Comparison of ENCODE assay signal across 20 cellular contexts in genomic region chr12:24036438-24037204, GRCh38.
DNase-seq lines count a peak whose midpoint lies in the region; ATAC-seq, FAIRE-seq and TF ChIP-seq lines count a peak whose summit lies in the region.
"Had no signal": no experiment of that assay in that cellular context is flagged by ENCODE, and none has a peak within 500 bp of the region (broad histone marks: within the 10 kb centered on the region; RNA-seq: fewer than 3 reads in every experiment).

No MANE protein-coding gene starts in this region.

- intact Hi-C loops in HepG2 (cut with micrococcal nuclease; ENCODE audit: unreplicated experiment), result no loop called here
- intact Hi-C loops in activated naive CD4-positive, alpha-beta T cell treated with anti-CD3 and anti-CD28 coated beads for 36 hours (cut with micrococcal nuclease), result no loop called here

- peak in 1 of 2 experiments; percentile 42; a peak in 1 of 4 replicates for TF ChIP-seq POLR2A in HepG2 (IDR thresholded peaks at IDR 0.05; ENCODE audit: insufficient read depth in 1 of 2, low read depth in 2 of 2, low read length in 2 of 2)

- no peak overlapping the region for H3K23ac ChIP-seq in mesendoderm (ENCODE audit: low read length)

- H2AFZ ChIP-seq in HepG2 (ENCODE audit: low read length), result no peak overlapping the region
- H2AFZ ChIP-seq: GM23248 had no signal

- H3K4me3 Mint-ChIP-seq in activated naive CD4-positive, alpha-beta T cell treated with anti-CD3 and anti-CD28 coated beads for 36 hours, result no peak overlapping the region
- H3K4me3 Mint-ChIP-seq: CD4-positive, alpha-beta memory T cell; HFFc6 had no signal

- no peak overlapping the region for H2BK15ac ChIP-seq in mesendoderm (replicated peaks; ENCODE audit: low read depth)

- ATAC-seq in HepG2 (no peak), GM18502 (IDR thresholded peaks at IDR 0.05; ENCODE audit: poor library complexity, unreplicated experiment) (no peak)

- no peaks in the 10 kb centered on the region for H3K4me1 Mint-ChIP-seq in activated naive CD4-positive, alpha-beta T cell treated with anti-CD3 and anti-CD28 coated beads for 36 hours (ENCODE audit: low read depth)
- H3K4me1 Mint-ChIP-seq: CD4-positive, alpha-beta memory T cell had no signal

- TF ChIP-seq EP300 in HepG2 (IDR thresholded peaks at IDR 0.05; ENCODE audit: low read depth in 2 of 2, low read length in 2 of 2) (no peak), HepG2 (CRISPR knock-in tag; IDR thresholded peaks at IDR 0.05; ENCODE audit: borderline replicate concordance) (no peak)

- BruUV-seq in HepG2 (replicated peaks; lab: Mats Ljungman, UMichigan), result no TSS peak

- no peak for TF ChIP-seq RAD21 in HepG2 (CRISPR knock-in tag; IDR thresholded peaks at IDR 0.05)

- peak; percentile 13 for FAIRE-seq in HTR-8/SVneo (lab: Jason Lieb, UNC)
- peak; percentile 67 for FAIRE-seq in HepG2 (lab: Jason Lieb, UNC)
- FAIRE-seq: GM12891, H1 had no signal

- no peaks in the 10 kb centered on the region for H3K27me3 ChIP-seq in HepG2 (ENCODE audit: control insufficient read depth in 1 of 2, insufficient read depth in 2 of 2, low read length in 2 of 2)
- no peaks in the 10 kb centered on the region for H3K27me3 ChIP-seq in mesendoderm (ENCODE audit: insufficient read depth, low read length, poor library complexity)

- H3K4me3 ChIP-seq in HepG2 (replicated peaks in 1 of 3; ENCODE audit: insufficient read depth in 1 of 3, low read depth in 2 of 3, low read length in 3 of 3) (peak overlapping the region; percentile 62 to 67 (median 65)), mesendoderm (ENCODE audit: low read length) (no peak overlapping the region)
- H3K4me3 ChIP-seq: GM23248 had no signal

- H3K36me3 Mint-ChIP-seq in activated naive CD4-positive, alpha-beta T cell treated with anti-CD3 and anti-CD28 coated beads for 36 hours (ENCODE audit: low read depth), result no peaks in the 10 kb centered on the region
- H3K36me3 Mint-ChIP-seq: CD4-positive, alpha-beta memory T cell had no signal

- H3K9ac ChIP-seq in HepG2 (ENCODE audit: insufficient read depth, low read depth, low read length) (peak overlapping the region; percentile 73), mesendoderm (ENCODE audit: low read length) (no peak overlapping the region)
- H3K9ac ChIP-seq: GM23248 had no signal

- no peak for TF ChIP-seq CTCF in HepG2 (CRISPR knock-in tag; IDR thresholded peaks at IDR 0.05)

- H3K36me3 ChIP-seq in HepG2 (replicated peaks in 1 of 2; ENCODE audit: control insufficient read depth in 1 of 2, insufficient read depth in 2 of 2, low read length in 2 of 2) (no peaks in the 10 kb centered on the region), mesendoderm (ENCODE audit: control insufficient read depth, insufficient read depth, low read length) (no peaks in the 10 kb centered on the region)

- no peak overlapping the region for H3K18ac ChIP-seq in mesendoderm (ENCODE audit: low read length)

- H3K4ac ChIP-seq in mesendoderm (ENCODE audit: low read depth, low read length), result no peak overlapping the region

- 16% methylated on average over 3 of the region's 3 CpGs for WGBS in HepG2 (ENCODE audit: low lambda C conversion rate)
- WGBS in mesendoderm (ENCODE audit: extremely low coverage, insufficient coverage, low lambda C conversion rate), result no CpG with 5 or more reads among the region's 3 CpGs

- H3K79me1 ChIP-seq in mesendoderm (ENCODE audit: low read length), result no peaks in the 10 kb centered on the region

- H3K4me1 ChIP-seq in HepG2 (ENCODE audit: insufficient read depth, low read length) (peaks cover 92% of the 10 kb centered on the region), mesendoderm (ENCODE audit: control insufficient read depth, low read depth, low read length) (no peaks in the 10 kb centered on the region)

- POLR2A ChIA-PET in HepG2 (lab: Yijun Ruan, JAX), result interaction anchor here (1.1 to 2.4 kb wide), 2 partner anchors 9 to 33 kb away, joined by 3 to 7 read pairs; no protein-coding TSS in a partner anchor

- H2AK5ac ChIP-seq in mesendoderm (ENCODE audit: low read length), result no peak overlapping the region

- CTCF ChIA-PET in HepG2 (lab: Yijun Ruan, JAX; ENCODE audit: low intra/inter-chr PET ratio, low total read pairs), result no interaction called here
- CTCF ChIA-PET in activated naive CD4-positive, alpha-beta T cell treated with anti-CD3 and anti-CD28 coated beads for 36 hours (lab: Charles Lee), result no interaction called here

- H3K9me3 ChIP-seq in HepG2 (ENCODE audit: low read length), result no peaks in the 10 kb centered on the region

- no peak overlapping the region for H2BK5ac ChIP-seq in mesendoderm (ENCODE audit: low read length)

- no peak overlapping the region for H4K5ac ChIP-seq in mesendoderm (ENCODE audit: low read length)

- no peak overlapping the region for H2BK120ac ChIP-seq in mesendoderm (ENCODE audit: low read depth, low read length)

- in situ Hi-C loops in HepG2 (cut with HindIII; ENCODE audit: extremely low pct_ligation_motif_present, low pct_unique_long_range_greater_than_20kb), result no loop called here

- no peaks in the 10 kb centered on the region for H3K9me3 Mint-ChIP-seq in activated naive CD4-positive, alpha-beta T cell treated with anti-CD3 and anti-CD28 coated beads for 36 hours

- no peaks in the 10 kb centered on the region for H4K20me1 ChIP-seq in HepG2 (ENCODE audit: insufficient read depth, low read length)

- no peak overlapping the region for H4K8ac ChIP-seq in mesendoderm (ENCODE audit: low read depth, low read length)

- H3K79me2 ChIP-seq in HepG2 (ENCODE audit: insufficient read depth, low read length) (peaks cover 63% of the 10 kb centered on the region), mesendoderm (ENCODE audit: control insufficient read depth, insufficient read depth, low read length) (no peaks in the 10 kb centered on the region)

- H3K27me3 Mint-ChIP-seq in activated naive CD4-positive, alpha-beta T cell treated with anti-CD3 and anti-CD28 coated beads for 36 hours (ENCODE audit: low read depth), result no peaks in the 10 kb centered on the region
- H3K27me3 Mint-ChIP-seq: CD4-positive, alpha-beta memory T cell had no signal

- H3K56ac ChIP-seq in mesendoderm (ENCODE audit: low read length), result no peak overlapping the region

- DNase-seq in HTR-8/SVneo (ENCODE audit: insufficient read length, low spot score) (no peak), HepG2 (ENCODE audit: low spot score) (no peak), mesendoderm (peak; percentile 42), retina (no peak), HUDEP-2 (lab: John Stamatoyannopoulos, UW; ENCODE audit: unreplicated experiment in 76 of 76) (no peak)
- DNase-seq in activated naive CD4-positive, alpha-beta T cell treated with anti-CD3 and anti-CD28 coated beads for 36 hours, result no peak
- DNase-seq: C1 segment of cervical spinal cord; Calu3; CD4-positive, alpha-beta memory T cell; COR-L47; DMS53; DMS79 treated with DMSO at 0.1 percent for 48 hours; GF-D8; GM23248; H7; HCEC 1CT; HFFc6 had no signal

- peak overlapping the region; percentile 84 for H3K4me2 ChIP-seq in HepG2 (ENCODE audit: low read depth, low read length)
- no peak overlapping the region for H3K4me2 ChIP-seq in mesendoderm (ENCODE audit: low read length)

- H3K27ac ChIP-seq in HepG2 (ENCODE audit: extremely low read length, insufficient read depth, low read length) (peak overlapping the region; percentile 94), mesendoderm (ENCODE audit: low read depth, low read length) (no peak overlapping the region)
- H3K27ac ChIP-seq: GM23248 had no signal

- H3K27ac Mint-ChIP-seq in activated naive CD4-positive, alpha-beta T cell treated with anti-CD3 and anti-CD28 coated beads for 36 hours, result no peak overlapping the region
- H3K27ac Mint-ChIP-seq: CD4-positive, alpha-beta memory T cell; HFFc6 had no signal

TF ChIP-seq in HepG2, 621 proteins besides CTCF, POLR2A, EP300 and RAD21 (continues in another document):
- peak; percentile 54; the same call in 1 of the 2 replicates for TF ChIP-seq SAP130 (CRISPR knock-in tag; IDR thresholded peaks at IDR 0.05; ENCODE audit: low read depth)
- TF ChIP-seq FOXA3 (CRISPR knock-in tag; IDR thresholded peaks at IDR 0.05), result 0 out of 2 replicates have a peak, but pooled peaks have one; percentile 5
- peak; percentile 99 for TF ChIP-seq ZNF12 (CRISPR knock-in tag; IDR thresholded peaks at IDR 0.05)
- no peak for TF ChIP-seq CREB1 (IDR thresholded peaks at IDR 0.05)
- TF ChIP-seq CREB1 (CRISPR knock-in tag; IDR thresholded peaks at IDR 0.05), result peak; percentile 34; the same call in 1 of the 2 replicates
- peak; percentile 24; the same call in 1 of the 2 replicates for TF ChIP-seq RARA (CRISPR knock-in tag; IDR thresholded peaks at IDR 0.05)
- TF ChIP-seq, protein P1, sequence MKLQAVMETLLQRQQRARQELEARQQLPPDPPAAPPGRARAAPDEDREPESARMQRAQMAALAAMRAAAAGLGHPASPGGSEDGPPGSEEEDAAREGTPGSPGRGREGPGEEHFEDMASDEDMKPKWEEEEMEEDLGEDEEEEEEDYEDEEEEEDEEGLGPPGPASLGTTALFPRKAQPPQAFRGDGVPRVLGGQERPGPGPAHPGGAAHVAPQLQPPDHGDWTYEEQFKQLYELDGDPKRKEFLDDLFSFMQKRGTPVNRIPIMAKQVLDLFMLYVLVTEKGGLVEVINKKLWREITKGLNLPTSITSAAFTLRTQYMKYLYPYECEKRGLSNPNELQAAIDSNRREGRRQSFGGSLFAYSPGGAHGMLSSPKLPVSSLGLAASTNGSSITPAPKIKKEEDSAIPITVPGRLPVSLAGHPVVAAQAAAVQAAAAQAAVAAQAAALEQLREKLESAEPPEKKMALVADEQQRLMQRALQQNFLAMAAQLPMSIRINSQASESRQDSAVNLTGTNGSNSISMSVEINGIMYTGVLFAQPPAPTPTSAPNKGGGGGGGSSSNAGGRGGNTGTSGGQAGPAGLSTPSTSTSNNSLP (IDR thresholded peaks at IDR 0.05; ENCODE audit: low read depth, low read length), result peak; percentile 9; the same call in 1 of the 2 replicates
- no peak for TF ChIP-seq TBX3 (IDR thresholded peaks at IDR 0.05; ENCODE audit: borderline replicate concordance)
- TF ChIP-seq ZBTB7A (CRISPR knock-in tag; IDR thresholded peaks at IDR 0.05), result no peak
- no peak for TF ChIP-seq ZNF274 (CRISPR knock-in tag; IDR thresholded peaks at IDR 0.05)
- TF ChIP-seq, protein P2, sequence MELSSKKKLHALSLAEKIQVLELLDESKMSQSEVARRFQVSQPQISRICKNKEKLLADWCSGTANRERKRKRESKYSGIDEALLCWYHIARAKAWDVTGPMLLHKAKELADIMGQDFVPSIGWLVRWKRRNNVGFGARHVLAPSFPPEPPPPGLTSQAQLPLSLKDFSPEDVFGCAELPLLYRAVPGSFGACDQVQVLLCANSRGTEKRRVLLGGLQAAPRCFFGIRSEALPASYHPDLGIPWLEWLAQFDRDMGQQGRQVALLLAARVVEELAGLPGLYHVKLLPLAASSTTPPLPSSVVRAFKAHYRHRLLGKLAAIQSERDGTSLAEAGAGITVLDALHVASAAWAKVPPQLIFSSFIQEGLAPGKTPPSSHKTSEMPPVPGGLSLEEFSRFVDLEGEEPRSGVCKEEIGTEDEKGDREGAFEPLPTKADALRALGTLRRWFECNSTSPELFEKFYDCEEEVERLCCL (CRISPR knock-in tag; IDR thresholded peaks at IDR 0.05; ENCODE audit: borderline replicate concordance), result no peak
